8 cellular contexts compared by ENCODE assay signal in the genomic region with DNA sequence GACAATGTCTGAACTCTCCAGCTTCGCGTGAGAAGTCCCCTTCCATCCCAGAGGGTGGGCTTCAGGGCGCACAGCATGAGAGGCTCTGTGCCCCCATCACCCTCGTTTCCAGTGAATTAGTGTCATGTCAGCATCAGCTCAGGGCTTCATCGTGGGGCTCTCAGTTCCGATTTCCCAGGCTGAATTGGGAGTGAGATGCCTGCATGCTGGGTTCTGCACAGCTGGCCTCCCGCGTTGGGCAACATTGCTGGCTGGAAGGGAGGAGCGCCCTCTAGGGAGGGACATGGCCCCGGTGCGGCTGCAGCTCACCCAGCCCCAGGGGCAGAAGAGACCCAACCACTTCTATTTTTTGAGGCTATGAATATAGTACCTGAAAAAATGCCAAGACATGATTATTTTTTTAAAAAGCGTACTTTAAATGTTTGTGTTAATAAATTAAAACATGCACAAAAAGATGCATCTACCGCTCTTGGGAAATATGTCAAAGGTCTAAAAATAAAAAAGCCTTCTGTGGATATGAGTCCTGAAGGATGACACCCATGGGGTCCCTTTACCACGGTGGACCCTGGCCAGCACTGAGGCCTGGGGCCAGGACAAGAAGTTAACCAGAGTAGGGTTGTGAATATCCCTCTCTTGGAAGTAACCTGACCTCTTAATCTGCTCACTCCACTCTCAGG.
DNase-seq lines count a peak whose midpoint lies in the region; ATAC-seq and TF ChIP-seq lines count a peak whose summit lies in the region.

No MANE protein-coding gene starts in this region.

- peak; percentile 61 for ATAC-seq in HG02798 (IDR thresholded peaks at IDR 0.05; ENCODE audit: poor library complexity, unreplicated experiment)
- ATAC-seq in RWPE2 (ENCODE audit: low read depth), result no peak; the same call in 2 of the 3 replicates
- no peak for ATAC-seq in HG02884 (IDR thresholded peaks at IDR 0.05; ENCODE audit: unreplicated experiment)
- ATAC-seq in HG02571 (IDR thresholded peaks at IDR 0.05; ENCODE audit: unreplicated experiment), result no peak

- H3K9me3 ChIP-seq in RWPE2 (ENCODE audit: severe bottlenecking), result no peaks in the 10 kb centered on the region

- intact Hi-C loops in head of caudate nucleus (cut with DNase I), result no loop called here

- TF ChIP-seq CTCF in RWPE2 (IDR thresholded peaks at IDR 0.05; ENCODE audit: poor library complexity, severe bottlenecking), result peak; percentile 51

- H3K36me3 ChIP-seq in RWPE2 (ENCODE audit: low read depth), result no peaks in the 10 kb centered on the region

- no peaks in the 10 kb centered on the region for H3K27me3 ChIP-seq in RWPE2 (ENCODE audit: insufficient read depth, poor library complexity, severe bottlenecking)

- no peak overlapping the region for H3K4me3 ChIP-seq in RWPE2 (ENCODE audit: severe bottlenecking)

- no peak overlapping the region for H3K27ac ChIP-seq in RWPE2 (ENCODE audit: poor library complexity, severe bottlenecking)

- DNase-seq in EL (peak; percentile 51), RWPE2 (ENCODE audit: low spot score) (no peak), head of caudate nucleus (peak; percentile 23 to 79 (median 56)), putamen (ENCODE audit: low spot score) (peak; percentile 13)
- DNase-seq in activated effector memory CD4-positive, alpha-beta T cell treated with anti-CD3 and anti-CD28 coated beads, Interleukin-2, amount 50 U/mL, for 16 hours, result peak; percentile 84

- H3K4me1 ChIP-seq in RWPE2 (ENCODE audit: insufficient read depth, poor library complexity, severe bottlenecking), result peaks cover 11% of the 10 kb centered on the region
